In the genomic region with DNA sequence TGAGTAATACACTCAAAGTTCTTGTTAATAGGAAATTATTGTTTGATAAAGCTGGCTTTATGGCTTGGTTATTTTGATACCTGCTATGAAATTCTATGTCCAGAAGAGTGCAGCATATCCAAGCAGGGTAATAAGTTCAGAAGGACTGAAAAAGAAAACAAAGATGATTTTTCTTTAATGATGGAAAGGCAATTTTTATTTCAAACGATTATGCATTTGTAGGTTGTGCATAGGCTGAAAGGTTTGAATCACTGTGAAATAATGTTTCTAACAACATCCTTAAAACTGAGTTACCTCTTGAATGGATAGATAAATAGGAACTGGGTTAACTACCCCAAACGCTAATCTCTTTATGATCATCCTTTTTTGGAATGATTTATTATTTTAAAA, we compare ENCODE assay signal across 7 cellular contexts. TPM values are rescaled to one million over a fixed set of nuclear protein-coding genes. Genes with fewer than 3 reads are reported as not detected.
DNase-seq lines count a peak whose midpoint lies in the region; ATAC-seq and TF ChIP-seq lines count a peak whose summit lies in the region.

No MANE protein-coding gene starts in this region.

- peaks cover 56% of the 10 kb centered on the region for H3K4me1 Mint-ChIP-seq in activated naive CD8-positive, alpha-beta T cell treated with anti-CD3 and anti-CD28 coated beads, Interleukin-2, amount 50 U/mL, for 24 hours

- peak overlapping the region; percentile 83; the same call in 1 of the 2 replicates for H3K4me3 ChIP-seq in MG63
- peak overlapping the region; percentile 82 to 90 for H3K4me3 ChIP-seq in left lung
- peak overlapping the region in 1 of 2 donors; percentile 99 for H3K4me3 ChIP-seq in vagina

- H3K27ac ChIP-seq in left lung (peak overlapping the region; percentile 96 to 98), vagina (peak overlapping the region; percentile 100)

- peaks cover 16% of the 10 kb centered on the region for H3K36me3 Mint-ChIP-seq in activated naive CD8-positive, alpha-beta T cell treated with anti-CD3 and anti-CD28 coated beads, Interleukin-2, amount 50 U/mL, for 24 hours (ENCODE audit: low read depth)

- ATAC-seq in activated naive CD8-positive, alpha-beta T cell treated with anti-CD3 and anti-CD28 coated beads, Interleukin-2, amount 50 U/mL, for 24 hours = no peak
- peak; percentile 11 for ATAC-seq in left lung
- no peak for ATAC-seq in GM21528 (IDR thresholded peaks at IDR 0.05; ENCODE audit: low FRiP score, unreplicated experiment)

- no peaks in the 10 kb centered on the region for H3K9me3 Mint-ChIP-seq in activated naive CD8-positive, alpha-beta T cell treated with anti-CD3 and anti-CD28 coated beads, Interleukin-2, amount 50 U/mL, for 24 hours

- H3K9me3 ChIP-seq in MG63 = no peaks in the 10 kb centered on the region
- H3K9me3 ChIP-seq in left lung = no peaks in the 10 kb centered on the region
- H3K9me3 ChIP-seq in vagina = no peaks in the 10 kb centered on the region

- no peaks in the 10 kb centered on the region for H3K36me3 ChIP-seq in MG63
- no peaks in the 10 kb centered on the region for H3K36me3 ChIP-seq in left lung
- H3K36me3 ChIP-seq in vagina = no peaks in the 10 kb centered on the region

- DNase-seq in EL = peak; percentile 27
- DNase-seq in MG63 = no peak
- DNase-seq in activated naive CD8-positive, alpha-beta T cell treated with anti-CD3 and anti-CD28 coated beads, Interleukin-2, amount 50 U/mL, for 24 hours = no peak
- no peak for DNase-seq in left lung
- no peak for DNase-seq in vagina (ENCODE audit: extremely low spot score in 2 of 2)
- no peak for DNase-seq in stimulated activated naive CD4-positive, alpha-beta T cell (lab: John Stamatoyannopoulos, UW)

- peak overlapping the region; percentile 97 for H3K27ac Mint-ChIP-seq in activated naive CD8-positive, alpha-beta T cell treated with anti-CD3 and anti-CD28 coated beads, Interleukin-2, amount 50 U/mL, for 24 hours

- peak overlapping the region; percentile 89 for H3K4me3 Mint-ChIP-seq in activated naive CD8-positive, alpha-beta T cell treated with anti-CD3 and anti-CD28 coated beads, Interleukin-2, amount 50 U/mL, for 24 hours

- H3K4me1 ChIP-seq in left lung = peaks cover 0 to 72% of the 10 kb centered on the region in 2 donors
- H3K4me1 ChIP-seq in vagina = peaks cover 9% of the 10 kb centered on the region

- H3K27me3 Mint-ChIP-seq in activated naive CD8-positive, alpha-beta T cell treated with anti-CD3 and anti-CD28 coated beads, Interleukin-2, amount 50 U/mL, for 24 hours = no peaks in the 10 kb centered on the region

- TF ChIP-seq POLR2A in vagina (IDR thresholded peaks at IDR 0.05) = no peak

- peak; percentile 18 to 52 for TF ChIP-seq CTCF in left lung (IDR thresholded peaks at IDR 0.05)
- no peak for TF ChIP-seq CTCF in vagina (IDR thresholded peaks at IDR 0.05)

- intact Hi-C loops in left lung (cut with DNase I) (no loop called here), vagina (cut with DNase I) (no loop called here)

- H3K27me3 ChIP-seq in MG63 (no peaks in the 10 kb centered on the region), left lung (no peaks in the 10 kb centered on the region), vagina (no peaks in the 10 kb centered on the region)

RNA-seq across cellular contexts. Expression of a gene that starts 1.4 kb away (rescaled TPM):
- 14.2 and 29.6 TPM in 2 replicates for total RNA-seq in MG63 (2014; rRNA removed; shearing (Covaris generic); ENCODE audit: low replicate concordance)
- total RNA-seq in left lung (10 to 100 TPM; 49.6 to 58.7 TPM), vagina (71.2 TPM)

Comparison
In these comparisons a context has a peak if more than half of its experiments do, and no peak if none do; other contexts are left out.
1. CTCF ChIP-seq: peak in left lung (2 of 2); none in vagina (0 of 3).